In the genomic region with DNA sequence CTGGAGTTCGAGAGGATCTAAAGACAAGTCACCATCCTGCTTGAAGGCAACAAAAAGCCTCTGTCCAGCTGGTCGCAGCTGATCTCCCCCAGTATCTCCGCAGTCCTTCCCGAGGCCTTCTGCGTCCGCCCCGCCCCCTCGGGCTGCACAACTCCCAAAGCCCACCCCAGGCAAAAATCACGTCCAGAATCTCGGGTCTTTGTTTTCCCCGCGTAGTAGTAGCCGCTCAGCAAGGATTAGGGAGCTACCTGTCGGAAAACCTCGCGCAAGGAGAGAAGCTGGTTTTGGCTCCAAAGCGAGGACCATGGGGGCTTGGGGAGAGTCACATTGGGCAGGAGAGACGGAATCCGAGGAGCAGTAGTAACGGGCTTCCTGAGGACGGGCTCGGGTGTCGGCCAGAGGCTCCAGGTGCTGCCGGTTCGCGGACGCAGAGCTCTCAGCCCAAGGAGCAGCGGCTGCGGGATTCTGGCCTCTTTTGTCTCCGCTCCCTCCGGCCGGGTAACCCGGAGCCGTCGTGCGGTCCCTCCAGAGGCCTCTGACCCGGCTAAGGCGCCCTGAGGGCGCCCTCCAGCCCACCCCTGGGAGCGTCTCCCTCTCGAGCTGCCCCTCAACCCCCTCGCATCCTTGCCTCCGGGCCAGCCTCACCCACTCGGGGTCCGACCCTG, we compare ENCODE assay signal across 7 cellular contexts. TPM values are rescaled to one million over a fixed set of nuclear protein-coding genes. Genes with fewer than 3 reads are reported as not detected.
DNase-seq lines count a peak whose midpoint lies in the region; ATAC-seq and TF ChIP-seq lines count a peak whose summit lies in the region.

No MANE protein-coding gene starts in this region.

- TF ChIP-seq CTCF in astrocyte of the cerebellum (IDR thresholded peaks at IDR 0.05; ENCODE audit: low read depth, low read length, missing control alignments) = no peak

- ATAC-seq in GM21423 (IDR thresholded peaks at IDR 0.05; ENCODE audit: unreplicated experiment) = peak; percentile 39
- no peak for ATAC-seq in GM18861 (IDR thresholded peaks at IDR 0.05; ENCODE audit: unreplicated experiment)

- H3K36me3 ChIP-seq in iPS-15b (ENCODE audit: control insufficient read depth, insufficient read depth, low read length) = peaks cover 13% of the 10 kb centered on the region
- H3K36me3 ChIP-seq in skeletal muscle satellite cell (ENCODE audit: insufficient read depth, low read length) = peaks cover 28% of the 10 kb centered on the region

- peak; percentile 63 for DNase-seq in ELF-1 (ENCODE audit: low read depth, low spot score)
- peak; percentile 44 for DNase-seq in KBM-7
- no peak for DNase-seq in astrocyte of the cerebellum (ENCODE audit: low read depth)

- H3K9me3 ChIP-seq in iPS-15b (ENCODE audit: control insufficient read depth, insufficient read depth, low read length) (no peaks in the 10 kb centered on the region), skeletal muscle satellite cell (replicated peaks; ENCODE audit: low read length) (no peaks in the 10 kb centered on the region)

- H3K4me1 ChIP-seq in iPS-15b (ENCODE audit: control insufficient read depth, insufficient read depth, low read length) (peaks cover 4% of the 10 kb centered on the region), skeletal muscle satellite cell (ENCODE audit: control insufficient read depth, insufficient read depth, low read length) (peaks cover 27% of the 10 kb centered on the region)

- H3K27me3 ChIP-seq in iPS-15b (ENCODE audit: control insufficient read depth, insufficient read depth, low read length) (no peaks in the 10 kb centered on the region), skeletal muscle satellite cell (ENCODE audit: control insufficient read depth, insufficient read depth, low read length) (no peaks in the 10 kb centered on the region)

- peak overlapping the region; percentile 100 for H3K4me2 ChIP-seq in skeletal muscle satellite cell (ENCODE audit: low read length)

- H3K4me3 ChIP-seq in astrocyte of the cerebellum (ENCODE audit: low read depth, low read length) (peak overlapping the region; percentile 74), iPS-15b (ENCODE audit: low read depth, low read length) (peak overlapping the region; percentile 99), skeletal muscle satellite cell (ENCODE audit: low read length) (peak overlapping the region; percentile 97)

- in situ Hi-C loops in KBM-7 (cut with MboI; ENCODE audit: low pct_unique_long_range_greater_than_20kb, low sequenced_read_pairs) (no loop called here), astrocyte of the cerebellum (cut with HindIII; ENCODE audit: low sequenced_read_pairs) (no loop called here)

- H3K9ac ChIP-seq in iPS-15b (ENCODE audit: low read depth, low read length) (peak overlapping the region; percentile 94), skeletal muscle satellite cell (ENCODE audit: low read depth, low read length) (peak overlapping the region; percentile 91)

RNA-seq across cellular contexts. Expression of a gene that starts 0.4 kb away (rescaled TPM):
- total RNA-seq in skeletal muscle satellite cell (2012; rRNA removed) = 15.2 and 20.5 TPM in 2 replicates

RNA-seq across cellular contexts. Expression of a gene that starts 0.5 kb away (rescaled TPM):
- total RNA-seq in skeletal muscle satellite cell (2012; rRNA removed) = 10.6 and 10.7 TPM in 2 replicates

RNA-seq across cellular contexts. Expression of a gene that starts 40.1 kb away (rescaled TPM):
- total RNA-seq in skeletal muscle satellite cell (2012; rRNA removed) = 5.3 and 8.1 TPM in 2 replicates
